In genomic region chr13:44618326-44618725, GRCh38 we compare ENCODE assay signal across 18 cellular contexts. TPM values are rescaled to one million over a fixed set of nuclear protein-coding genes. Genes with fewer than 3 reads are reported as not detected.
A peak's percentile ranks its signal among the peaks of the same experiment; 100 is the strongest.
DNase-seq lines count a peak whose midpoint lies in the region; ATAC-seq and TF ChIP-seq lines count a peak whose summit lies in the region.
"Had no signal": no experiment of that assay in that cellular context is flagged by ENCODE, and none has a peak within 500 bp of the region (broad histone marks: within the 10 kb centered on the region; RNA-seq: fewer than 3 reads in every experiment).

No MANE protein-coding gene starts in this region.

- TF ChIP-seq CTCF in neural progenitor cell (IDR thresholded peaks at IDR 0.05) = no peak

- peak; percentile 50 for DNase-seq in H4 (ENCODE audit: low spot score)
- peak; percentile 37 for DNase-seq in amniotic epithelial cell (ENCODE audit: low read depth)
- DNase-seq in fibroblast of gingiva (ENCODE audit: low read depth) = peak; percentile 12
- DNase-seq in neural progenitor cell (ENCODE audit: low spot score) = no peak
- no peak for DNase-seq in stimulated activated CD4-positive, alpha-beta T cell treated with anti-CD3 and anti-CD28 coated beads, Interleukin-15, amount 100 ng/mL, for 24 hours
- DNase-seq in NCI-H2107 treated with DMSO at 0.1 percent for 48 hours (lab: John Stamatoyannopoulos, UW; ENCODE audit: unreplicated experiment) = no peak
- DNase-seq: BE2C; CD4-positive, alpha-beta T cell; DMS153; EL; NCI-H1417 treated with DMSO at 0.1 percent for 48 hours; NCI-H187 treated with DMSO at 0.1 percent for 48 hours; NCI-H345; NCI-H526; PC-9 had no signal

- H4K20me1 ChIP-seq in neural progenitor cell (ENCODE audit: low read depth) = no peaks in the 10 kb centered on the region

- no peaks in the 10 kb centered on the region for H3K9me3 ChIP-seq in neural progenitor cell (ENCODE audit: low read depth)
- H3K9me3 ChIP-seq: BE2C had no signal

- peaks cover 34% of the 10 kb centered on the region for H3K4me1 Mint-ChIP-seq in neural progenitor cell

- no peak overlapping the region for H3K4me3 ChIP-seq in neural progenitor cell
- H3K4me3 ChIP-seq: GM12878, PC-9 had no signal

- peak overlapping the region; percentile 62 for H3K27ac ChIP-seq in neural progenitor cell
- H3K27ac ChIP-seq: PC-9 had no signal

- ATAC-seq in HG02763 (IDR thresholded peaks at IDR 0.05; ENCODE audit: unreplicated experiment) (no peak), GM21367 (IDR thresholded peaks at IDR 0.05; ENCODE audit: unreplicated experiment) (no peak)
- ATAC-seq: GM12878 had no signal

- H3K9ac ChIP-seq in neural progenitor cell = no peak overlapping the region

- H3K27ac Mint-ChIP-seq in neural progenitor cell = no peak overlapping the region
- H3K27ac Mint-ChIP-seq: CD4-positive, alpha-beta T cell had no signal

- no peaks in the 10 kb centered on the region for H3K79me2 ChIP-seq in neural progenitor cell (ENCODE audit: low read depth)

- H3K36me3 Mint-ChIP-seq in neural progenitor cell = no peaks in the 10 kb centered on the region

- H3K27me3 ChIP-seq in neural progenitor cell = no peaks in the 10 kb centered on the region
- H3K27me3 ChIP-seq: BE2C had no signal

- no peaks in the 10 kb centered on the region for H3K36me3 ChIP-seq in neural progenitor cell
- H3K36me3 ChIP-seq: BE2C had no signal

- H3K4me2 ChIP-seq in neural progenitor cell = no peak overlapping the region
- H3K4me2 ChIP-seq: PC-9 had no signal

- H3F3A ChIP-seq in neural progenitor cell (ENCODE audit: low read depth) = peaks cover 18% of the 10 kb centered on the region

- H3K4me3 Mint-ChIP-seq in neural progenitor cell = no peak overlapping the region
- H3K4me3 Mint-ChIP-seq: CD4-positive, alpha-beta T cell had no signal

- peaks cover 4% of the 10 kb centered on the region for H3K27me3 Mint-ChIP-seq in neural progenitor cell (ENCODE audit: insufficient read depth, low read depth)

- no peak overlapping the region for H2AFZ ChIP-seq in neural progenitor cell (replicated peaks)
- H2AFZ ChIP-seq: PC-9 had no signal

- H3K4me1 ChIP-seq in neural progenitor cell = peaks cover 46% of the 10 kb centered on the region
- H3K4me1 ChIP-seq: BE2C had no signal

- H3K9me3 Mint-ChIP-seq in neural progenitor cell = no peaks in the 10 kb centered on the region
- H3K9me3 Mint-ChIP-seq: CD4-positive, alpha-beta T cell had no signal

RNA-seq across cellular contexts. Expression of gene TSC22D1, which starts 42.2 kb away (rescaled TPM):
- 30.1 and 35.9 TPM in 2 replicates for total RNA-seq in H4 (2014; rRNA removed; shearing (Covaris generic))
- 179 and 181 TPM in 2 replicates for total RNA-seq in neural progenitor cell (ENCODE audit: low replicate concordance)

Comparison
In these comparisons a context has a peak if more than half of its experiments do, and no peak if none do; other contexts are left out.
1. DNase-seq: peak in H4 (single experiment), amniotic epithelial cell (single experiment) and fibroblast of gingiva (single experiment); none in neural progenitor cell (single experiment), stimulated activated CD4-positive, alpha-beta T cell treated with anti-CD3 and anti-CD28 coated beads, Interleukin-15, amount 100 ng/mL, for 24 hours (single experiment) and NCI-H2107 treated with DMSO at 0.1 percent for 48 hours (single experiment).